Comparison of ENCODE assay signal across 1 cellular context in the genomic region with DNA sequence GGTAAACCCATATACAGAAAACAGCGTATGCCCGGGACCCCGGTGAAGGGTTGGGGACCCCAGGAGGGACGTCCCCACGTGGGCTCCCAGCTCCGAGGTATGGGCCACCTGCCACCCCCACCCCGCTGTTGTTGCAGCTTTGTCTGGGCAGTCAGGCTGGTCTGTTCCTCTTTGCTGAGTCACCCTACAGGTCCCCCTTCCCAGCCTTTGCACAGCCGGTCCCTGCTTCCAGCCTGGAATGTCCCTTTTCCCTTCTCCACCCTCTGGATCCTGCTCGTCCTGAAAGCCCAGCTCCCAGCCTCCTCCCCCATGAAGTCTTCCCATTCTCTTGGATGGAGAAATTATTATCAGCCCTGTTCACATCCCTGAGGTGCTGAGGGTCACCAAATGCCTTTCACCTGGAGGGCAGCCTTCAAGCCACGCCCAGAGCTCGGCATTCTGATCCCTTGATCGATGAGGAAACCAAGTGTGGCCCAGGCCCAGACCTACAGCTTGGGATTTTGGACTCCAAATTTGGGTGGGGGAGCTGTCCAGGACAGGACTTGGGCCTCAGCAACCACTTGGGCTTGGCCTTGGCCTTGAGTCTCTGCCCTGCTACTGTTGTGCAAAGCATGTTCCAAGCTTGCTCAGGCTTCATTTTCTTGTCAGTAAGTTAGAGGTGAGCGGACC.
TF ChIP-seq lines count a peak whose summit lies in the region.

No MANE protein-coding gene starts in this region.

TF ChIP-seq in GM23338, 12 proteins besides CTCF, POLR2A, EP300 and RAD21 (continued from another document):
- TF ChIP-seq, protein P1, sequence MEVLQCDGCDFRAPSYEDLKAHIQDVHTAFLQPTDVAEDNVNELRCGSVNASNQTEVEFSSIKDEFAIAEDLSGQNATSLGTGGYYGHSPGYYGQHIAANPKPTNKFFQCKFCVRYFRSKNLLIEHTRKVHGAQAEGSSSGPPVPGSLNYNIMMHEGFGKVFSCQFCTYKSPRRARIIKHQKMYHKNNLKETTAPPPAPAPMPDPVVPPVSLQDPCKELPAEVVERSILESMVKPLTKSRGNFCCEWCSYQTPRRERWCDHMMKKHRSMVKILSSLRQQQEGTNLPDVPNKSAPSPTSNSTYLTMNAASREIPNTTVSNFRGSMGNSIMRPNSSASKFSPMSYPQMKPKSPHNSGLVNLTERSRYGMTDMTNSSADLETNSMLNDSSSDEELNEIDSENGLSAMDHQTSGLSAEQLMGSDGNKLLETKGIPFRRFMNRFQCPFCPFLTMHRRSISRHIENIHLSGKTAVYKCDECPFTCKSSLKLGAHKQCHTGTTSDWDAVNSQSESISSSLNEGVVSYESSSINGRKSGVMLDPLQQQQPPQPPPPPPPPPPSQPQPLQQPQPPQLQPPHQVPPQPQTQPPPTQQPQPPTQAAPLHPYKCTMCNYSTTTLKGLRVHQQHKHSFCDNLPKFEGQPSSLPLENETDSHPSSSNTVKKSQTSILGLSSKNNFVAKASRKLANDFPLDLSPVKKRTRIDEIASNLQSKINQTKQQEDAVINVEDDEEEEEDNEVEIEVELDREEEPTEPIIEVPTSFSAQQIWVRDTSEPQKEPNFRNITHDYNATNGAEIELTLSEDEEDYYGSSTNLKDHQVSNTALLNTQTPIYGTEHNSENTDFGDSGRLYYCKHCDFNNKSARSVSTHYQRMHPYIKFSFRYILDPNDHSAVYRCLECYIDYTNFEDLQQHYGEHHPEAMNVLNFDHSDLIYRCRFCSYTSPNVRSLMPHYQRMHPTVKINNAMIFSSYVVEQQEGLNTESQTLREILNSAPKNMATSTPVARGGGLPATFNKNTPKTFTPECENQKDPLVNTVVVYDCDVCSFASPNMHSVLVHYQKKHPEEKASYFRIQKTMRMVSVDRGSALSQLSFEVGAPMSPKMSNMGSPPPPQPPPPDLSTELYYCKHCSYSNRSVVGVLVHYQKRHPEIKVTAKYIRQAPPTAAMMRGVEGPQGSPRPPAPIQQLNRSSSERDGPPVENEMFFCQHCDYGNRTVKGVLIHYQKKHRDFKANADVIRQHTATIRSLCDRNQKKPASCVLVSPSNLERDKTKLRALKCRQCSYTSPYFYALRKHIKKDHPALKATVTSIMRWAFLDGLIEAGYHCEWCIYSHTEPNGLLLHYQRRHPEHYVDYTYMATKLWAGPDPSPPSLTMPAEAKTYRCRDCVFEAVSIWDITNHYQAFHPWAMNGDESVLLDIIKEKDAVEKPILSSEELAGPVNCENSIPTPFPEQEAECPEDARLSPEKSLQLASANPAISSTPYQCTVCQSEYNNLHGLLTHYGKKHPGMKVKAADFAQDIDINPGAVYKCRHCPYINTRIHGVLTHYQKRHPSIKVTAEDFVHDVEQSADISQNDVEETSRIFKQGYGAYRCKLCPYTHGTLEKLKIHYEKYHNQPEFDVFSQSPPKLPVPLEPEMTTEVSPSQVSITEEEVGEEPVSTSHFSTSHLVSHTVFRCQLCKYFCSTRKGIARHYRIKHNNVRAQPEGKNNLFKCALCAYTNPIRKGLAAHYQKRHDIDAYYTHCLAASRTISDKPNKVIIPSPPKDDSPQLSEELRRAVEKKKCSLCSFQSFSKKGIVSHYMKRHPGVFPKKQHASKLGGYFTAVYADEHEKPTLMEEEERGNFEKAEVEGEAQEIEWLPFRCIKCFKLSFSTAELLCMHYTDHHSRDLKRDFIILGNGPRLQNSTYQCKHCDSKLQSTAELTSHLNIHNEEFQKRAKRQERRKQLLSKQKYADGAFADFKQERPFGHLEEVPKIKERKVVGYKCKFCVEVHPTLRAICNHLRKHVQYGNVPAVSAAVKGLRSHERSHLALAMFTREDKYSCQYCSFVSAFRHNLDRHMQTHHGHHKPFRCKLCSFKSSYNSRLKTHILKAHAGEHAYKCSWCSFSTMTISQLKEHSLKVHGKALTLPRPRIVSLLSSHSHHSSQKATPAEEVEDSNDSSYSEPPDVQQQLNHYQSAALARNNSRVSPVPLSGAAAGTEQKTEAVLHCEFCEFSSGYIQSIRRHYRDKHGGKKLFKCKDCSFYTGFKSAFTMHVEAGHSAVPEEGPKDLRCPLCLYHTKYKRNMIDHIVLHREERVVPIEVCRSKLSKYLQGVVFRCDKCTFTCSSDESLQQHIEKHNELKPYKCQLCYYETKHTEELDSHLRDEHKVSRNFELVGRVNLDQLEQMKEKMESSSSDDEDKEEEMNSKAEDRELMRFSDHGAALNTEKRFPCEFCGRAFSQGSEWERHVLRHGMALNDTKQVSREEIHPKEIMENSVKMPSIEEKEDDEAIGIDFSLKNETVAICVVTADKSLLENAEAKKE (CRISPR knock-in tag; IDR thresholded peaks at IDR 0.05) = no peak
- TF ChIP-seq CREB1 (CRISPR knock-in tag; IDR thresholded peaks at IDR 0.05; ENCODE audit: low read depth) = no peak
- no peak for TF ChIP-seq EZH2 (IDR thresholded peaks at IDR 0.05; ENCODE audit: low read depth, unreplicated experiment)
- TF ChIP-seq EZH2phosphoT487 (IDR thresholded peaks at IDR 0.05; ENCODE audit: unreplicated experiment) = no peak
TF ChIP-seq in GM23338: peak in this region for 2.
